In the genomic region with DNA sequence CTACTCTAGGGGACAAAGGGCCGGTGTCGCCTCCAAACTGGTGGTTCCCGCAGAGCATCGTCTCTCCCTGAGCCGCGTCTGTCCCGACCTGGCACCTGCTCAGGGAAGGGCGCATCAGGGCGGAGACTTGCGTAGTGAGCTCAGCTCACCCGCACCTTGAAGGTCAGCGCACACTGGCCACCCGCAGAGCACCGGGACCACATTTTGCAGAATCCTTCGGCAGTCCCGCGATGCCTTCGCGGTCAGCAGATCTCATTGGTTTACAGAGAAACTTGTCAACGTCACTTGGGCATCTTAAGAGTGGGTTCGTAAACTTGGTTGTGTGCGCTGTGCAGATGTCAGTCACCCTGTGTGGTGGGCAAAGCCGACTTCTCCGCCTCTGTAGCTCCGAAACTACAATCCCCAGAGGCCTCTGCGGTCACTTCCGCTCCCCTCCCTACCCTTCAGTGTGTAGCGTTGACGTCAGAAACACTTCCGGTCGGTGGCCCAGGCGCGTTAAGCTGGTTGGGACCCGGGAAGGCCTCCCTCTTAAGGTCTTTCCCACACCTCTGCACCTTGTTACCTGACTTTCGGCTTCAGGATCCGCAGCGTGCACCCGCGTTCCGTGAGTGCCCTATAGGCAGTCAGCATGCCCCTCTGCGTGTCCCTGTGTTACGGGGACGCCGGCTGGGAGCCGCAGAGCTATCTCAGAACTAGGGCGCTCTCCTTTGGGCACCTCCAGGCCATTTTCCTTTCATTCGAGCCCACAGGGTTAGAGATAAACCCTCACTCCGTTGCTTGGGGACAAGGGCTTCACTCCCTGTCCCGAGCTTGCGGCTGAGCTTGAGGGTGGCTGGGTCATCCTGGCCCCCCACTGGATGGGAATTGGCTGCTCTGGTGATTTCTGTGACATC, we compare ENCODE assay signal across 8 cellular contexts. TPM values are rescaled to one million over a fixed set of nuclear protein-coding genes. Genes with fewer than 3 reads are reported as not detected.
A peak's percentile ranks its signal among the peaks of the same experiment; 100 is the strongest.
DNase-seq lines count a peak whose midpoint lies in the region; ATAC-seq, FAIRE-seq and TF ChIP-seq lines count a peak whose summit lies in the region.

No MANE protein-coding gene starts in this region.

- WGBS in liver: 12% methylated on average over 50 of the region's 50 CpGs
- WGBS in HepG2 (ENCODE audit: low lambda C conversion rate): 98% methylated on average over 35 of the region's 50 CpGs

- H3K27ac ChIP-seq in liver (ENCODE audit: low read depth in 1 of 2, low read length in 2 of 2) (peak overlapping the region; percentile 33 to 89), HepG2 (ENCODE audit: extremely low read length, insufficient read depth, low read length) (no peak overlapping the region), osteoblast (ENCODE audit: low read depth, low read length) (peak overlapping the region; percentile 93), temporal lobe (ENCODE audit: low read depth, low read length) (peak overlapping the region; percentile 38)

- no peak for FAIRE-seq in HepG2 (lab: Jason Lieb, UNC)

- H3K4me1 ChIP-seq in liver (ENCODE audit: control insufficient read depth in 4 of 4, insufficient read depth in 4 of 4, low read length in 3 of 4) (peaks cover 0 to 16% (median 11%) of the 10 kb centered on the region in 4 donors), HepG2 (ENCODE audit: insufficient read depth, low read length) (no peaks in the 10 kb centered on the region), osteoblast (ENCODE audit: insufficient read depth, low read length) (peaks cover 11% of the 10 kb centered on the region)

- H3K27me3 ChIP-seq in liver (ENCODE audit: control insufficient read depth in 4 of 4, insufficient read depth in 4 of 4, low read length in 3 of 4) (no peaks in the 10 kb centered on the region), HepG2 (ENCODE audit: control insufficient read depth in 1 of 2, insufficient read depth in 2 of 2, low read length in 2 of 2) (no peaks in the 10 kb centered on the region), osteoblast (ENCODE audit: insufficient read depth, low read length) (no peaks in the 10 kb centered on the region)

- H3K36me3 Mint-ChIP-seq in activated naive CD8-positive, alpha-beta T cell treated with anti-CD3 and anti-CD28 coated beads, Interleukin-2, amount 10 ng/mL, durations not matched to agents 7 days and 5 days: peaks cover 64% of the 10 kb centered on the region

- H3K4me1 Mint-ChIP-seq in activated naive CD8-positive, alpha-beta T cell treated with anti-CD3 and anti-CD28 coated beads, Interleukin-2, amount 10 ng/mL, durations not matched to agents 7 days and 5 days: peaks cover 20% of the 10 kb centered on the region

- H3K4me3 Mint-ChIP-seq in activated naive CD8-positive, alpha-beta T cell treated with anti-CD3 and anti-CD28 coated beads, Interleukin-2, amount 10 ng/mL, durations not matched to agents 7 days and 5 days: peak overlapping the region; percentile 94

- H3K9me3 Mint-ChIP-seq in activated naive CD8-positive, alpha-beta T cell treated with anti-CD3 and anti-CD28 coated beads, Interleukin-2, amount 10 ng/mL, durations not matched to agents 7 days and 5 days: peaks cover 12% of the 10 kb centered on the region

- CTCF ChIA-PET in HepG2 (lab: Yijun Ruan, JAX; ENCODE audit: low intra/inter-chr PET ratio, low total read pairs): no interaction called here

- peaks cover 0 to 11% (median 3%) of the 10 kb centered on the region in 4 donors for H3K9me3 ChIP-seq in liver (ENCODE audit: control insufficient read depth in 4 of 4, low read length in 3 of 4)
- peaks cover 15% of the 10 kb centered on the region for H3K9me3 ChIP-seq in HepG2 (ENCODE audit: low read length)
- H3K9me3 ChIP-seq in osteoblast (ENCODE audit: low read depth, low read length): no peaks in the 10 kb centered on the region

- POLR2A ChIA-PET in HepG2 (lab: Yijun Ruan, JAX): no interaction called here
- POLR2A ChIA-PET in activated naive CD8-positive, alpha-beta T cell treated with anti-CD3 and anti-CD28 coated beads, Interleukin-2, amount 10 ng/mL, durations not matched to agents 7 days and 5 days (lab: Charles Lee): interaction anchor here (0.9 to 1.8 kb wide), 7 partner anchors 17 to 445 kb away, joined by 3 to 17 read pairs (median 5); partner anchors contain the start of genes ZNF383, ZNF527, ZNF540 and ZNF569

- H4K20me1 ChIP-seq in HepG2 (ENCODE audit: insufficient read depth, low read length) (no peaks in the 10 kb centered on the region), osteoblast (ENCODE audit: insufficient read depth, low read length) (peaks cover 7% of the 10 kb centered on the region)

- in situ Hi-C loops in HepG2 (cut with HindIII; ENCODE audit: extremely low pct_ligation_motif_present, low pct_unique_long_range_greater_than_20kb) (no loop called here), SK-MEL-5 (cut with HindIII; ENCODE audit: low pct_unique_long_range_greater_than_20kb, low sequenced_read_pairs) (no loop called here)

- H3K36me3 ChIP-seq in liver (ENCODE audit: control insufficient read depth in 4 of 4, insufficient read depth in 3 of 4, low read depth in 1 of 4, low read length in 3 of 4) (peaks cover 0 to 12% (median 6%) of the 10 kb centered on the region in 4 donors), HepG2 (replicated peaks in 1 of 2; ENCODE audit: control insufficient read depth in 1 of 2, insufficient read depth in 2 of 2, low read length in 2 of 2) (peaks cover 12 to 33% of the 10 kb centered on the region in 2 experiments; a peak in 4 of 5 replicates), osteoblast (ENCODE audit: insufficient read depth, low read length) (no peaks in the 10 kb centered on the region)

- no peak overlapping the region for H2AFZ ChIP-seq in HepG2 (ENCODE audit: low read length)
- peak overlapping the region; percentile 97 for H2AFZ ChIP-seq in osteoblast (ENCODE audit: low read length)

- H3K27ac Mint-ChIP-seq in activated naive CD8-positive, alpha-beta T cell treated with anti-CD3 and anti-CD28 coated beads, Interleukin-2, amount 10 ng/mL, durations not matched to agents 7 days and 5 days: peak overlapping the region; percentile 88

- no peak for DNase-seq in HepG2 (ENCODE audit: low spot score)
- DNase-seq in HT1080 (ENCODE audit: low read depth): peak; percentile 84
- DNase-seq in SK-MEL-5 (ENCODE audit: low read depth, low spot score): peak; percentile 87
- peak; percentile 84 for DNase-seq in activated naive CD8-positive, alpha-beta T cell treated with anti-CD3 and anti-CD28 coated beads, Interleukin-2, amount 10 ng/mL, durations not matched to agents 7 days and 5 days
- peak; percentile 94 to 99 (median 98) for DNase-seq in head of caudate nucleus
- DNase-seq in osteoblast (ENCODE audit: insufficient read length, low spot score, missing footprints): peak; percentile 96

- no peak for ATAC-seq in HepG2
- peak; percentile 95 for ATAC-seq in activated naive CD8-positive, alpha-beta T cell treated with anti-CD3 and anti-CD28 coated beads, Interleukin-2, amount 10 ng/mL, durations not matched to agents 7 days and 5 days (ENCODE audit: low read depth)

- peak in 1 of 2 donors; percentile 32 for TF ChIP-seq RAD21 in liver (IDR thresholded peaks at IDR 0.05)
- no peak for TF ChIP-seq RAD21 in HepG2 (CRISPR knock-in tag; IDR thresholded peaks at IDR 0.05)

- TF ChIP-seq CTCF in liver (IDR thresholded peaks at IDR 0.05; ENCODE audit: low read depth, low read length, missing input control) (no peak), HepG2 (CRISPR knock-in tag; IDR thresholded peaks at IDR 0.05) (no peak), osteoblast (IDR thresholded peaks at IDR 0.05; ENCODE audit: extremely low read depth, low read depth, low read length) (no peak)

- H3K9ac ChIP-seq in liver (ENCODE audit: low read depth in 1 of 2, low read length in 2 of 2) (peak overlapping the region; percentile 72 to 88), HepG2 (ENCODE audit: insufficient read depth, low read depth, low read length) (no peak overlapping the region)

- H3K4me3 ChIP-seq in liver (ENCODE audit: low read depth in 1 of 3, low read length in 3 of 3) (peak overlapping the region; percentile 54 to 96 (median 88)), HepG2 (replicated peaks in 1 of 3; ENCODE audit: insufficient read depth in 1 of 3, low read depth in 2 of 3, low read length in 3 of 3) (no peak overlapping the region), osteoblast (ENCODE audit: insufficient read depth, low read length) (peak overlapping the region; percentile 95)

- TF ChIP-seq EP300 in HepG2 (IDR thresholded peaks at IDR 0.05; ENCODE audit: low read depth in 2 of 2, low read length in 2 of 2) (no peak), HepG2 (CRISPR knock-in tag; IDR thresholded peaks at IDR 0.05; ENCODE audit: borderline replicate concordance) (no peak)

- intact Hi-C loops in HepG2 (cut with micrococcal nuclease; ENCODE audit: unreplicated experiment): no loop called here
- intact Hi-C loops in head of caudate nucleus (cut with DNase I): loop anchor here (2.0 kb wide), 1 partner anchor 36 kb away; the partner anchor contains the start of gene ZNF527

- H3K79me2 ChIP-seq in HepG2 (ENCODE audit: insufficient read depth, low read length): no peaks in the 10 kb centered on the region
- peaks cover 42% of the 10 kb centered on the region for H3K79me2 ChIP-seq in osteoblast (ENCODE audit: insufficient read depth, low read length)

- no TSS peak for BruUV-seq in HepG2 (replicated peaks; lab: Mats Ljungman, UMichigan)

- H3K27me3 Mint-ChIP-seq in activated naive CD8-positive, alpha-beta T cell treated with anti-CD3 and anti-CD28 coated beads, Interleukin-2, amount 10 ng/mL, durations not matched to agents 7 days and 5 days: no peaks in the 10 kb centered on the region

- TF ChIP-seq POLR2A in HepG2 (IDR thresholded peaks at IDR 0.05; ENCODE audit: insufficient read depth in 1 of 2, low read depth in 2 of 2, low read length in 2 of 2): no peak

- H3K4me2 ChIP-seq in HepG2 (ENCODE audit: low read depth, low read length): no peak overlapping the region
- peak overlapping the region; percentile 98 for H3K4me2 ChIP-seq in osteoblast (ENCODE audit: insufficient read depth, low read length)

RNA-seq across cellular contexts. Expression of gene ZNF527, which starts 36.5 kb away (rescaled TPM):
- total RNA-seq in liver (1 to 10 TPM; 2.7 to 4.2 TPM), HepG2 (2016; rRNA removed; fragmentation: Illumina TruSeq; extraction: Trizol) (3.5 and 4.2 TPM in 2 replicates), osteoblast (5.4 and 7.4 TPM in 2 replicates), temporal lobe (20.9 TPM)
- polyA plus RNA-seq in liver (1 to 10 TPM in 1 of 2 donors, under 1 TPM in 1; 0.79 to 1.4 TPM), HepG2 (2011; rRNA removed) (1.0 and 1.5 TPM in 2 replicates)
- total RNA-seq in HepG2 (2016; cell fraction: cytosol; rRNA removed; fragmentation: Illumina TruSeq; extraction: Trizol; ENCODE audit: low read depth): 0.40 and 0.71 TPM in 2 replicates
- 3.8 and 3.9 TPM in 2 replicates for total RNA-seq in HepG2 (2016; cell fraction: insoluble cytoplasmic fraction; rRNA removed; fragmentation: Illumina TruSeq; extraction: Trizol)
- total RNA-seq in HepG2 (2016; cell fraction: membrane; rRNA removed; fragmentation: Illumina TruSeq; extraction: Trizol): 1.6 and 1.9 TPM in 2 replicates
- total RNA-seq in HepG2 (2016; cell fraction: nucleus; rRNA removed; fragmentation: Illumina TruSeq; extraction: Trizol): 4.9 and 5.8 TPM in 2 replicates
- polyA plus RNA-seq in HepG2 (2011; cell fraction: cytosol; rRNA removed): 0.52 and 0.82 TPM in 2 replicates
- 1.2 and 2.0 TPM in 2 replicates for polyA plus RNA-seq in HepG2 (2011; cell fraction: nucleus; rRNA removed)
- 0.68 and 1.6 TPM in 2 replicates for polyA plus RNA-seq in HepG2 (2012)
- polyA plus RNA-seq in HepG2 (2016; cell fraction: cytosol; fragmentation: Illumina TruSeq; extraction: Trizol; ENCODE audit: low read depth): 0.25 and 0.35 TPM in 2 replicates
- 2.2 and 2.5 TPM in 2 replicates for polyA plus RNA-seq in HepG2 (2016; cell fraction: insoluble cytoplasmic fraction; fragmentation: Illumina TruSeq; extraction: Trizol; ENCODE audit: low read depth)
- 0.51 and 0.65 TPM in 2 replicates for polyA plus RNA-seq in HepG2 (2016; cell fraction: membrane; fragmentation: Illumina TruSeq; extraction: Trizol; ENCODE audit: low read depth)
- polyA plus RNA-seq in HepG2 (2016; cell fraction: nucleus; fragmentation: Illumina TruSeq; extraction: Trizol; ENCODE audit: insufficient read depth, low read depth): 6.7 and 8.5 TPM in 2 replicates
- polyA minus RNA-seq in HepG2 (2011; rRNA and poly(A)+ RNA removed; ENCODE audit: low replicate concordance): 1.5 and 4.1 TPM in 2 replicates
- polyA minus RNA-seq in HepG2 (2011; cell fraction: cytosol; rRNA and poly(A)+ RNA removed): 0.79 and 1.4 TPM in 2 replicates
- polyA minus RNA-seq in HepG2 (2011; cell fraction: nucleus; rRNA and poly(A)+ RNA removed): 9.0 and 9.6 TPM in 2 replicates
- total RNA-seq in HT1080 (2014; rRNA removed; shearing (Covaris generic)): 3.3 and 3.4 TPM in 2 replicates
- 2.3 and 2.9 TPM in 2 replicates for polyA plus RNA-seq in HT1080 (2015; cell fraction: cytosol; rRNA removed)
- 3.9 and 4.5 TPM in 2 replicates for polyA plus RNA-seq in HT1080 (2015; cell fraction: nucleus; rRNA removed)
- total RNA-seq in SK-MEL-5 (2014; rRNA removed; shearing (Covaris generic)): 1.9 and 2.6 TPM in 2 replicates
- polyA plus RNA-seq in SK-MEL-5 (2015; cell fraction: cytosol; rRNA removed): 1.7 and 2.7 TPM in 2 replicates
- 4.5 and 18.5 TPM in 2 replicates for polyA plus RNA-seq in SK-MEL-5 (2015; cell fraction: nucleus; rRNA removed)
- total RNA-seq in activated naive CD8-positive, alpha-beta T cell treated with anti-CD3 and anti-CD28 coated beads, Interleukin-2, amount 10 ng/mL, durations not matched to agents 7 days and 5 days: 1 to 10 TPM; 8.7 to 9.0 TPM

Comparison
In these comparisons a context has a peak if more than half of its experiments do, and no peak if none do; other contexts are left out.
1. H3K4me3 ChIP-seq: peak in liver (3 of 3) and osteoblast (single experiment); none in HepG2 (0 of 3).